ENCODE assay signal across 20 cellular contexts in genomic region chr5:171706736-171707440, GRCh38.
DNase-seq lines count a peak whose midpoint lies in the region; ATAC-seq and TF ChIP-seq lines count a peak whose summit lies in the region.
"Had no signal": no experiment of that assay in that cellular context is flagged by ENCODE, and none has a peak within 500 bp of the region (broad histone marks: within the 10 kb centered on the region; RNA-seq: fewer than 3 reads in every experiment).

No MANE protein-coding gene starts in this region.

- H3K4me1 Mint-ChIP-seq in GM23338 (peaks cover 8% of the 10 kb centered on the region), progenitor cell of endocrine pancreas (ENCODE audit: low read depth) (no peaks in the 10 kb centered on the region)
- H3K4me1 Mint-ChIP-seq in activated T-helper 1 cell treated with anti-CD3 and anti-CD28 coated beads, Interleukin-12 subunit alpha, Interleukin-12 subunit beta, Interleukin-2, Interleukin-4 antibody, amounts not matched to agents 30 ng/mL and 10 ng/mL and 1 ng/mL, durations not matched to agents 14 hours and 24 hours and 36 hours (ENCODE audit: low read depth) = no peaks in the 10 kb centered on the region

- H3K36me3 Mint-ChIP-seq in GM23338 (ENCODE audit: low read depth) (no peaks in the 10 kb centered on the region), progenitor cell of endocrine pancreas (ENCODE audit: insufficient read depth) (no peaks in the 10 kb centered on the region)
- no peaks in the 10 kb centered on the region for H3K36me3 Mint-ChIP-seq in activated T-helper 1 cell treated with anti-CD3 and anti-CD28 coated beads, Interleukin-12 subunit alpha, Interleukin-12 subunit beta, Interleukin-2, Interleukin-4 antibody, amounts not matched to agents 30 ng/mL and 10 ng/mL and 1 ng/mL, durations not matched to agents 14 hours and 24 hours and 36 hours (ENCODE audit: low read depth)
- H3K36me3 Mint-ChIP-seq: CD8-positive, alpha-beta T cell; IgD-negative memory B cell had no signal

- H3K27me3 ChIP-seq in GM23338 (ENCODE audit: insufficient read depth) = no peaks in the 10 kb centered on the region

- ATAC-seq in GM23338 = peak; percentile 26; the same call in 1 of the 3 replicates
- ATAC-seq in GM18907 (IDR thresholded peaks at IDR 0.05; ENCODE audit: unreplicated experiment) = no peak
- ATAC-seq: CD8-positive, alpha-beta T cell had no signal

- no peak overlapping the region for H2AFZ ChIP-seq in GM23338

- H3K4me3 Mint-ChIP-seq in GM23338 = no peak overlapping the region
- H3K4me3 Mint-ChIP-seq in progenitor cell of endocrine pancreas (ENCODE audit: low read depth) = no peak overlapping the region
- H3K4me3 Mint-ChIP-seq in activated T-helper 1 cell treated with anti-CD3 and anti-CD28 coated beads, Interleukin-12 subunit alpha, Interleukin-12 subunit beta, Interleukin-2, Interleukin-4 antibody, amounts not matched to agents 30 ng/mL and 10 ng/mL and 1 ng/mL, durations not matched to agents 14 hours and 24 hours and 36 hours = no peak overlapping the region
- H3K4me3 Mint-ChIP-seq: CD8-positive, alpha-beta T cell; IgD-negative memory B cell had no signal

- intact Hi-C loops in activated T-helper 1 cell treated with anti-CD3 and anti-CD28 coated beads, Interleukin-12 subunit alpha, Interleukin-12 subunit beta, Interleukin-2, Interleukin-4 antibody, amounts not matched to agents 30 ng/mL and 10 ng/mL and 1 ng/mL, durations not matched to agents 14 hours and 24 hours and 36 hours (cut with micrococcal nuclease) = loop anchor here (5.0 kb wide), 1 partner anchor 75 kb away; no protein-coding TSS in a partner anchor

- no peaks in the 10 kb centered on the region for H3K79me2 ChIP-seq in GM23338 (replicated peaks; ENCODE audit: insufficient read depth)

- H4K20me1 ChIP-seq in GM23338 (replicated peaks; ENCODE audit: insufficient read depth) = no peaks in the 10 kb centered on the region

- H3K27ac ChIP-seq in GM23338 (ENCODE audit: low read depth) (no peak overlapping the region), coronary artery (no peak overlapping the region)
- H3K27ac ChIP-seq: RWPE1, SK-N-MC had no signal

- no peak for TF ChIP-seq POLR2A in NB4 (IDR thresholded peaks at IDR 0.05; ENCODE audit: extremely low read depth, insufficient read length)

- no peaks in the 10 kb centered on the region for H3K36me3 ChIP-seq in GM23338 (ENCODE audit: insufficient read depth)

- H3K4me1 ChIP-seq in GM23338 (ENCODE audit: insufficient read depth) = no peaks in the 10 kb centered on the region

- H3K9me2 ChIP-seq in GM23338 (ENCODE audit: insufficient read depth) = no peaks in the 10 kb centered on the region

- TF ChIP-seq CTCF in GM23338 (conservative IDR thresholded peaks at IDR 0.05; ENCODE audit: low read depth in 2 of 2) (no peak), NB4 (IDR thresholded peaks at IDR 0.05; ENCODE audit: low read depth, low read length) (no peak), coronary artery (IDR thresholded peaks at IDR 0.05) (no peak), progenitor cell of endocrine pancreas (IDR thresholded peaks at IDR 0.05; ENCODE audit: unreplicated experiment) (no peak)

- no peaks in the 10 kb centered on the region for H3F3A ChIP-seq in GM23338 (replicated peaks; ENCODE audit: low read depth)

- H3K4me3 ChIP-seq in GM23338 = no peak overlapping the region
- no peak overlapping the region for H3K4me3 ChIP-seq in NB4 (ENCODE audit: low read depth, low read length)
- no peak overlapping the region for H3K4me3 ChIP-seq in coronary artery
- H3K4me3 ChIP-seq: SK-N-MC had no signal

- H3K9me3 Mint-ChIP-seq in GM23338 (no peaks in the 10 kb centered on the region), progenitor cell of endocrine pancreas (ENCODE audit: low read depth) (no peaks in the 10 kb centered on the region)
- H3K9me3 Mint-ChIP-seq in activated T-helper 1 cell treated with anti-CD3 and anti-CD28 coated beads, Interleukin-12 subunit alpha, Interleukin-12 subunit beta, Interleukin-2, Interleukin-4 antibody, amounts not matched to agents 30 ng/mL and 10 ng/mL and 1 ng/mL, durations not matched to agents 14 hours and 24 hours and 36 hours = no peaks in the 10 kb centered on the region
- H3K9me3 Mint-ChIP-seq: CD8-positive, alpha-beta T cell; IgD-negative memory B cell had no signal

- H3K27me3 Mint-ChIP-seq in GM23338 (ENCODE audit: insufficient read depth, low read depth, poor library complexity) = peaks cover 4% of the 10 kb centered on the region
- H3K27me3 Mint-ChIP-seq in progenitor cell of endocrine pancreas = peaks cover 4% of the 10 kb centered on the region
- no peaks in the 10 kb centered on the region for H3K27me3 Mint-ChIP-seq in activated T-helper 1 cell treated with anti-CD3 and anti-CD28 coated beads, Interleukin-12 subunit alpha, Interleukin-12 subunit beta, Interleukin-2, Interleukin-4 antibody, amounts not matched to agents 30 ng/mL and 10 ng/mL and 1 ng/mL, durations not matched to agents 14 hours and 24 hours and 36 hours (ENCODE audit: insufficient read depth)
- H3K27me3 Mint-ChIP-seq: IgD-negative memory B cell had no signal

- H3K27ac Mint-ChIP-seq in GM23338 (no peak overlapping the region), progenitor cell of endocrine pancreas (no peak overlapping the region)
- H3K27ac Mint-ChIP-seq in activated T-helper 1 cell treated with anti-CD3 and anti-CD28 coated beads, Interleukin-12 subunit alpha, Interleukin-12 subunit beta, Interleukin-2, Interleukin-4 antibody, amounts not matched to agents 30 ng/mL and 10 ng/mL and 1 ng/mL, durations not matched to agents 14 hours and 24 hours and 36 hours = no peak overlapping the region
- H3K27ac Mint-ChIP-seq: CD8-positive, alpha-beta T cell; IgD-negative memory B cell had no signal

- peak; percentile 11 for DNase-seq in GM23338 (ENCODE audit: low spot score)
- DNase-seq in NB4 (ENCODE audit: low read depth) = peak; percentile 19
- peak; percentile 45 for DNase-seq in coronary artery (ENCODE audit: low spot score)
- DNase-seq in progenitor cell of endocrine pancreas (ENCODE audit: low spot score, unreplicated experiment) = peak; percentile 1
- no peak for DNase-seq in activated T-helper 1 cell treated with anti-CD3 and anti-CD28 coated beads, Interleukin-12 subunit alpha, Interleukin-12 subunit beta, Interleukin-2, Interleukin-4 antibody, amounts not matched to agents 30 ng/mL and 10 ng/mL and 1 ng/mL, durations not matched to agents 14 hours and 24 hours and 36 hours (ENCODE audit: low spot score)
- DNase-seq in hypothalamus (lab: John Stamatoyannopoulos, UW) = no peak
- DNase-seq: AML-193; C1 segment of cervical spinal cord; CD8-positive, alpha-beta T cell; DND-41; GOT3; NCI-H1092; NCI-H1436; NCI-H187 treated with DMSO at 0.1 percent for 48 hours; NCI-H2107; SHP77 treated with DMSO at 0.1 percent for 48 hours had no signal

- no peak overlapping the region for H3K4me2 ChIP-seq in GM23338

TF ChIP-seq in GM23338, 12 proteins besides CTCF, POLR2A, EP300 and RAD21 (continues in another document):
- TF ChIP-seq EZH2 (IDR thresholded peaks at IDR 0.05; ENCODE audit: low read depth, unreplicated experiment) = no peak
- no peak for TF ChIP-seq CREB1 (CRISPR knock-in tag; IDR thresholded peaks at IDR 0.05; ENCODE audit: low read depth)
- TF ChIP-seq EZH2phosphoT487 (IDR thresholded peaks at IDR 0.05; ENCODE audit: unreplicated experiment) = no peak
- no peak for TF ChIP-seq ZNF114 (CRISPR knock-in tag; IDR thresholded peaks at IDR 0.05)
- TF ChIP-seq ETS1 (IDR thresholded peaks at IDR 0.05) = no peak
- no peak for TF ChIP-seq POLR2AphosphoS5 (IDR thresholded peaks at IDR 0.05; ENCODE audit: low read depth)

Comparison
In these comparisons a context has a peak if more than half of its experiments do, and no peak if none do; other contexts are left out.
1. DNase-seq: peak in GM23338 (single experiment), NB4 (single experiment), coronary artery (single experiment) and progenitor cell of endocrine pancreas (single experiment); none in activated T-helper 1 cell treated with anti-CD3 and anti-CD28 coated beads, Interleukin-12 subunit alpha, Interleukin-12 subunit beta, Interleukin-2, Interleukin-4 antibody, amounts not matched to agents 30 ng/mL and 10 ng/mL and 1 ng/mL, durations not matched to agents 14 hours and 24 hours and 36 hours (single experiment) and hypothalamus (0 of 51).